23 cellular contexts compared by ENCODE assay signal in the genomic region with DNA sequence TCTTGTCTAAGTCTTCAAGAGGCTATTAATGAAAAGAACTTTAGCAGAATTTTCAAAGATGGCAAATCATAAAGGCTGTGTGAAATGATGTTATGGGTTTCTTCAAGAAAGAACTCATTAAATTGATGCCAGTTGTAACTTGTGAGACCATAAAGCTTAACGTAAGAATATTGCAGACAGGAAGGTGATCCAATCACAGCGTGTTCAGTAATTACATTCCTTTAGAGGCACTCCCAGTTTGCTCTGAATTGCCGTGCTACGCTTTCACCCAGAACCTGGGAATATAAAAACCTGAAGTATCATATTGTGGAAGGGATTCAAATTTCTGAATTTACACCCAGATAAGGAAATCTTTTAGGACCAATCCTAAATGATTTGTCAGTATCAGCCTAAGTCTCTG.
DNase-seq lines count a peak whose midpoint lies in the region; ATAC-seq and TF ChIP-seq lines count a peak whose summit lies in the region.
"Had no signal": no experiment of that assay in that cellular context is flagged by ENCODE, and none has a peak within 500 bp of the region (broad histone marks: within the 10 kb centered on the region; RNA-seq: fewer than 3 reads in every experiment).

No MANE protein-coding gene starts in this region.

- H3K27me3 ChIP-seq in Panc1 (ENCODE audit: control insufficient read depth, insufficient read depth, low read length) (no peaks in the 10 kb centered on the region), sigmoid colon (no peaks in the 10 kb centered on the region)
- H3K27me3 ChIP-seq: BE2C had no signal

- H3K9me3 ChIP-seq in Panc1 (ENCODE audit: control insufficient read depth, insufficient read depth, low read depth, low read length) (no peaks in the 10 kb centered on the region), SK-N-MC (ENCODE audit: low read depth, low read length) (no peaks in the 10 kb centered on the region), sigmoid colon (no peaks in the 10 kb centered on the region)
- H3K9me3 ChIP-seq: BE2C, HAP-1 had no signal

- H3K4me1 ChIP-seq in Panc1 (ENCODE audit: control insufficient read depth, insufficient read depth, low read length) = no peaks in the 10 kb centered on the region
- H3K4me1 ChIP-seq in sigmoid colon = peaks cover 0 to 8% (median 0%) of the 10 kb centered on the region in 4 donors
- H3K4me1 ChIP-seq: BE2C, HAP-1 had no signal

- 19 to 71% methylated on average over 4 of the region's 4 CpGs for WGBS in sigmoid colon, 2 donors

- no peak overlapping the region for H3K9ac ChIP-seq in SK-N-MC (ENCODE audit: insufficient read length)

- H3K4me3 ChIP-seq in Panc1 (ENCODE audit: low read depth in 2 of 2, low read length in 2 of 2) (no peak overlapping the region), SK-N-MC (peak overlapping the region; percentile 48), epithelial cell of esophagus (ENCODE audit: low read length) (no peak overlapping the region), sigmoid colon (no peak overlapping the region)
- H3K4me3 ChIP-seq: GM12878, HAP-1 had no signal

- no TSS peak for BruUV-seq in Panc1 (replicated peaks; lab: Mats Ljungman, UMichigan)

- DNase-seq in Panc1 (ENCODE audit: low read depth, low spot score) (no peak), SK-N-MC (ENCODE audit: low read depth, low spot score) (no peak), epithelial cell of esophagus (ENCODE audit: low read depth) (peak; percentile 37), left colon (no peak), sigmoid colon (no peak), germinal center (ENCODE audit: low spot score) (no peak), NCI-H82 treated with DMSO at 0.1 percent for 48 hours (lab: John Stamatoyannopoulos, UW; ENCODE audit: unreplicated experiment) (no peak)
- no peak for DNase-seq in activated naive CD4-positive, alpha-beta T cell (lab: John Stamatoyannopoulos, UW)
- DNase-seq: ACHN; BE2C; C1 segment of cervical spinal cord; CD4-positive, CD25-positive, alpha-beta regulatory T cell; CD8-positive, alpha-beta memory T cell; COR-L47; DMS 273 treated with DMSO at 0.1 percent for 48 hours; DMS53; DND-41; EL; IMR-90; KBM-7 had no signal

- no peak for TF ChIP-seq EP300 in sigmoid colon (IDR thresholded peaks at IDR 0.05)

- in situ Hi-C loops in Panc1 (cut with HindIII; ENCODE audit: low pct_unique_long_range_greater_than_20kb, low sequenced_read_pairs) = no loop called here

- CTCF ChIA-PET in Panc1 (lab: Charles Lee) = interaction anchor here (0.5 kb wide), 1 partner anchor 12 kb away, joined by 3 read pairs; no protein-coding TSS in a partner anchor

- TF ChIP-seq CTCF in Panc1 (IDR thresholded peaks at IDR 0.05) (no peak), epithelial cell of esophagus (IDR thresholded peaks at IDR 0.05; ENCODE audit: insufficient read depth, low read depth, low read length, missing control alignments) (no peak), sigmoid colon (IDR thresholded peaks at IDR 0.05) (no peak)

- no peak for ATAC-seq in Panc1
- ATAC-seq in left colon = peak; percentile 73
- ATAC-seq: GM12878 had no signal

- TF ChIP-seq POLR2A in sigmoid colon (IDR thresholded peaks at IDR 0.05) = no peak

- POLR2A ChIA-PET in Panc1 (lab: Charles Lee) = no interaction called here

- peak overlapping the region; percentile 61; the same call in 1 of the 2 replicates for H3K27ac ChIP-seq in Panc1 (ENCODE audit: low read length)
- peak overlapping the region; percentile 36; the same call in 1 of the 2 replicates for H3K27ac ChIP-seq in SK-N-MC
- no peak overlapping the region for H3K27ac ChIP-seq in sigmoid colon
- H3K27ac ChIP-seq: HL-60 had no signal

- H3K36me3 ChIP-seq in Panc1 (ENCODE audit: control insufficient read depth, insufficient read depth, low read length) = no peaks in the 10 kb centered on the region
- no peaks in the 10 kb centered on the region for H3K36me3 ChIP-seq in SK-N-MC (ENCODE audit: insufficient read depth, low read length)
- no peaks in the 10 kb centered on the region for H3K36me3 ChIP-seq in sigmoid colon
- H3K36me3 ChIP-seq: BE2C, HAP-1 had no signal

- intact Hi-C loops in Panc1 (cut with micrococcal nuclease; ENCODE audit: unreplicated experiment) (no loop called here), left colon (cut with DNase I, micrococcal nuclease) (no loop called here), sigmoid colon (cut with DNase I) (no loop called here)

Comparison
In these comparisons a context has a peak if more than half of its experiments do, and no peak if none do; other contexts are left out.
1. H3K27ac ChIP-seq: peak in Panc1 (single experiment) and SK-N-MC (single experiment); none in sigmoid colon (0 of 4).